Comparison of ENCODE assay signal across 24 cellular contexts in genomic region chr5:167710444-167711025, GRCh38.
DNase-seq lines count a peak whose midpoint lies in the region; ATAC-seq and TF ChIP-seq lines count a peak whose summit lies in the region.
"Had no signal": no experiment of that assay in that cellular context is flagged by ENCODE, and none has a peak within 500 bp of the region (broad histone marks: within the 10 kb centered on the region; RNA-seq: fewer than 3 reads in every experiment).

No MANE protein-coding gene starts in this region.

- H3K27ac ChIP-seq in RWPE2 (ENCODE audit: poor library complexity, severe bottlenecking) (peak overlapping the region; percentile 2), foreskin keratinocyte (peak overlapping the region; percentile 34), left lung (no peak overlapping the region)
- H3K27ac ChIP-seq: dorsolateral prefrontal cortex, thoracic aorta had no signal

- DNase-seq in RWPE2 (ENCODE audit: low spot score), result no peak
- peak; percentile 56 to 82 for DNase-seq in foreskin keratinocyte
- DNase-seq in renal cortical epithelial cell (ENCODE audit: low read depth), result peak; percentile 76
- no peak for DNase-seq in GM19240 (ENCODE audit: insufficient read length, low spot score)
- no peak for DNase-seq in left lung
- no peak for DNase-seq in germinal center (ENCODE audit: low spot score)
- DNase-seq: activated CD4-positive, alpha-beta T cell treated with anti-CD3 and anti-CD28 coated beads for 4 hours; activated CD8-positive, alpha-beta memory T cell treated with anti-CD3 and anti-CD28 coated beads for 24 hours; activated effector memory CD4-positive, alpha-beta T cell treated with Interleukin-2 at 50 U/mL for 16 hours; activated naive CD8-positive, alpha-beta T cell treated with anti-CD3 and anti-CD28 coated beads for 36 hours; AML-193; CD4-positive, alpha-beta T cell; dorsolateral prefrontal cortex; H9; KBM-7; left colon; naive thymus-derived CD4-positive, alpha-beta T cell; NCI-H1417; NCI-H2081 treated with DMSO at 0.1 percent for 48 hours; NCI-H748 treated with DMSO at 0.1 percent for 48 hours; occipital lobe had no signal

- H3K9me3 ChIP-seq in RWPE2 (ENCODE audit: severe bottlenecking) (no peaks in the 10 kb centered on the region), left lung (no peaks in the 10 kb centered on the region)
- H3K9me3 ChIP-seq: thoracic aorta had no signal

- H3K4me1 ChIP-seq in RWPE2 (ENCODE audit: insufficient read depth, poor library complexity, severe bottlenecking) (no peaks in the 10 kb centered on the region), foreskin keratinocyte (peaks cover 10% of the 10 kb centered on the region), left lung (no peaks in the 10 kb centered on the region)

- ATAC-seq in GM19463 (IDR thresholded peaks at IDR 0.05; ENCODE audit: unreplicated experiment) (peak; percentile 18), RWPE2 (ENCODE audit: low read depth) (peak; percentile 41; the same call in 2 of the 3 replicates), foreskin keratinocyte (peak; percentile 81), left lung (no peak), HG02884 (IDR thresholded peaks at IDR 0.05; ENCODE audit: unreplicated experiment) (no peak)
- ATAC-seq: left colon; naive thymus-derived CD4-positive, alpha-beta T cell had no signal

- intact Hi-C loops in left lung (cut with DNase I), result no loop called here

- H3K36me3 ChIP-seq in RWPE2 (ENCODE audit: low read depth) (no peaks in the 10 kb centered on the region), left lung (no peaks in the 10 kb centered on the region)
- H3K36me3 ChIP-seq: thoracic aorta had no signal

- TF ChIP-seq CTCF in RWPE2 (IDR thresholded peaks at IDR 0.05; ENCODE audit: poor library complexity, severe bottlenecking) (no peak), foreskin keratinocyte (conservative IDR thresholded peaks at IDR 0.05) (no peak), left lung (IDR thresholded peaks at IDR 0.05) (no peak)

- H3K4me3 ChIP-seq in RWPE2 (ENCODE audit: severe bottlenecking), result no peak overlapping the region
- no peak overlapping the region for H3K4me3 ChIP-seq in left lung
- H3K4me3 ChIP-seq: dorsolateral prefrontal cortex, thoracic aorta had no signal

- no peaks in the 10 kb centered on the region for H3K27me3 ChIP-seq in RWPE2 (ENCODE audit: insufficient read depth, poor library complexity, severe bottlenecking)
- H3K27me3 ChIP-seq in foreskin keratinocyte, result no peaks in the 10 kb centered on the region
- no peaks in the 10 kb centered on the region for H3K27me3 ChIP-seq in left lung
- H3K27me3 ChIP-seq: dorsolateral prefrontal cortex had no signal

Comparison
In these comparisons a context has a peak if more than half of its experiments do, and no peak if none do; other contexts are left out.
1. ATAC-seq: peak in GM19463 (single experiment), RWPE2 (single experiment) and foreskin keratinocyte (single experiment); none in left lung (single experiment) and HG02884 (single experiment).
2. DNase-seq: peak in foreskin keratinocyte (2 of 2) and renal cortical epithelial cell (single experiment); none in RWPE2 (single experiment), GM19240 (single experiment), left lung (0 of 2) and germinal center (single experiment).
3. H3K27ac ChIP-seq: peak in RWPE2 (single experiment) and foreskin keratinocyte (single experiment); none in left lung (0 of 2).